1 cellular context compared by ENCODE assay signal in genomic region chr14:74142523-74142922, GRCh38.
TF ChIP-seq lines count a peak whose summit lies in the region.

No MANE protein-coding gene starts in this region.

TF ChIP-seq in HepG2, 621 proteins besides CTCF, POLR2A, EP300 and RAD21 (continued from another document):
- TF ChIP-seq KIAA2018 (CRISPR knock-in tag; IDR thresholded peaks at IDR 0.05; ENCODE audit: borderline replicate concordance) (no peak), HOMEZ (CRISPR knock-in tag; IDR thresholded peaks at IDR 0.05; ENCODE audit: low read depth) (peak; percentile 36; the same call in 1 of the 2 replicates), ISL2 (CRISPR knock-in tag; IDR thresholded peaks at IDR 0.05) (no peak), POGK (CRISPR knock-in tag; conservative IDR thresholded peaks at IDR 0.05) (no peak), TOPORS (CRISPR knock-in tag; IDR thresholded peaks at IDR 0.05) (no peak), HNRNPK (IDR thresholded peaks at IDR 0.05; ENCODE audit: low read depth, low read length, poor library complexity, severe bottlenecking) (no peak), CREB3 (CRISPR knock-in tag; IDR thresholded peaks at IDR 0.05) (no peak), HNF4G (IDR thresholded peaks at IDR 0.05; ENCODE audit: borderline replicate concordance, low read depth, low read length) (0 out of 2 replicates have a peak, but pooled peaks have one; percentile 14), HNF4G (CRISPR knock-in tag; IDR thresholded peaks at IDR 0.05; ENCODE audit: borderline replicate concordance, low read depth) (no peak), ATRX (CRISPR knock-in tag; IDR thresholded peaks at IDR 0.05; ENCODE audit: borderline replicate concordance) (no peak), ZNF724P (CRISPR knock-in tag; IDR thresholded peaks at IDR 0.05; ENCODE audit: borderline replicate concordance) (no peak), ZNF644 (CRISPR knock-in tag; IDR thresholded peaks at IDR 0.05; ENCODE audit: low read depth) (peak; percentile 76; the same call in 1 of the 2 replicates), MAF1 (CRISPR knock-in tag; IDR thresholded peaks at IDR 0.05; ENCODE audit: borderline replicate concordance) (no peak), TBP (CRISPR knock-in tag; IDR thresholded peaks at IDR 0.05) (no peak), HBP1 (CRISPR knock-in tag; IDR thresholded peaks at IDR 0.05; ENCODE audit: low read depth) (no peak), ZBTB20 (CRISPR knock-in tag; IDR thresholded peaks at IDR 0.05; ENCODE audit: borderline replicate concordance, low read depth) (no peak), REST (IDR thresholded peaks at IDR 0.05; ENCODE audit: borderline replicate concordance in 1 of 2, low read depth in 1 of 2, low read length in 2 of 2) (peak in 1 of 2 experiments; percentile 37; a peak in 1 of 4 replicates), RFX1 (IDR thresholded peaks at IDR 0.05) (no peak), ZSCAN31 (CRISPR knock-in tag; IDR thresholded peaks at IDR 0.05; ENCODE audit: low read depth) (no peak), HNF1A (IDR thresholded peaks at IDR 0.05; ENCODE audit: low read depth) (no peak), HNF1A (CRISPR knock-in tag; IDR thresholded peaks at IDR 0.05; ENCODE audit: borderline replicate concordance) (no peak), ZNF687 (CRISPR knock-in tag; IDR thresholded peaks at IDR 0.05) (no peak)
